Comparison of ENCODE assay signal across 15 cellular contexts in genomic region chr2:190123956-190124355, GRCh38.
DNase-seq lines count a peak whose midpoint lies in the region; TF ChIP-seq lines count a peak whose summit lies in the region.
"Had no signal": no experiment of that assay in that cellular context is flagged by ENCODE, and none has a peak within 500 bp of the region (broad histone marks: within the 10 kb centered on the region; RNA-seq: fewer than 3 reads in every experiment).

No MANE protein-coding gene starts in this region.

- no peak overlapping the region for H2BK120ac ChIP-seq in trophoblast cell (ENCODE audit: insufficient read depth, low read length, poor library complexity)

- 73 to 74% methylated on average over 2 of the region's 2 CpGs for WGBS in GM23248 (ENCODE audit: low coverage in 1 of 2, low lambda C conversion rate in 2 of 2, missing lambda C conversion rate in 2 of 2), 2 experiments
- no CpG with 5 or more reads among the region's 2 CpGs for WGBS in trophoblast cell (ENCODE audit: extremely low coverage, insufficient coverage, insufficient read length)

- H3K14ac ChIP-seq in trophoblast cell (ENCODE audit: low read length): no peak overlapping the region

- no peak overlapping the region for H4K12ac ChIP-seq in trophoblast cell (ENCODE audit: low read depth, low read length)

- no peak overlapping the region for H3K4ac ChIP-seq in trophoblast cell (ENCODE audit: low read depth, low read length)

- H2BK5ac ChIP-seq in trophoblast cell (ENCODE audit: low read depth, low read length, poor library complexity): no peak overlapping the region

- H3K9me2 ChIP-seq in GM23248 (ENCODE audit: insufficient read depth): no peaks in the 10 kb centered on the region

- no peak overlapping the region for H3K18ac ChIP-seq in trophoblast cell (ENCODE audit: low read length)

- in situ Hi-C loops in GM23248 (cut with MboI): no loop called here

- no peak overlapping the region for H2BK12ac ChIP-seq in trophoblast cell (ENCODE audit: low read length)

- no peaks in the 10 kb centered on the region for H3K27me3 ChIP-seq in GM23248 (replicated peaks; ENCODE audit: insufficient read depth)
- no peaks in the 10 kb centered on the region for H3K27me3 ChIP-seq in adipocyte (replicated peaks; ENCODE audit: control insufficient read depth, insufficient read depth, low read length)
- no peaks in the 10 kb centered on the region for H3K27me3 ChIP-seq in trophoblast cell (ENCODE audit: insufficient read depth, low read length)

- H3K27ac ChIP-seq in GM23248 (no peak overlapping the region), trophoblast cell (ENCODE audit: low read depth, low read length) (no peak overlapping the region)

- H3F3A ChIP-seq in GM23248 (ENCODE audit: insufficient read depth): peaks cover 4% of the 10 kb centered on the region; the same call in 1 of the 2 replicates

- H3K23ac ChIP-seq in trophoblast cell (ENCODE audit: low read length): no peak overlapping the region

- H3K4me2 ChIP-seq in GM23248 (ENCODE audit: unreplicated experiment) (no peak overlapping the region), trophoblast cell (ENCODE audit: low read length) (no peak overlapping the region)

- H4K8ac ChIP-seq in trophoblast cell (ENCODE audit: low read depth, low read length): no peak overlapping the region

- H2AK5ac ChIP-seq in trophoblast cell (ENCODE audit: low read length): no peak overlapping the region

- H3K79me1 ChIP-seq in trophoblast cell (ENCODE audit: low read length): no peaks in the 10 kb centered on the region

- H3K36me3 ChIP-seq in GM23248 (ENCODE audit: low read depth): no peaks in the 10 kb centered on the region
- no peaks in the 10 kb centered on the region for H3K36me3 ChIP-seq in adipocyte (ENCODE audit: control insufficient read depth, insufficient read depth, low read length, severe bottlenecking)
- no peaks in the 10 kb centered on the region for H3K36me3 ChIP-seq in trophoblast cell (ENCODE audit: control insufficient read depth in 1 of 2, insufficient read depth in 2 of 2, low read length in 2 of 2)

- no peaks in the 10 kb centered on the region for H3K9me3 ChIP-seq in GM23248 (ENCODE audit: low read depth)
- H3K9me3 ChIP-seq in adipocyte (ENCODE audit: control insufficient read depth, low read length): no peaks in the 10 kb centered on the region
- H3K9me3 ChIP-seq in trophoblast cell (ENCODE audit: insufficient read depth, low read depth, low read length): peaks cover 1% of the 10 kb centered on the region

- no peaks in the 10 kb centered on the region for H4K20me1 ChIP-seq in GM23248 (ENCODE audit: insufficient read depth)

- H4K91ac ChIP-seq in trophoblast cell (ENCODE audit: low read depth, low read length): no peak overlapping the region

- no peak overlapping the region for H2AFZ ChIP-seq in GM23248
- H2AFZ ChIP-seq in trophoblast cell (ENCODE audit: insufficient read depth, low read length, poor library complexity): no peak overlapping the region

- H3K4me3 ChIP-seq in GM23248 (no peak overlapping the region), adipocyte (ENCODE audit: low read length) (no peak overlapping the region), fibroblast of villous mesenchyme (ENCODE audit: low read depth, low read length) (no peak overlapping the region), trophoblast cell (ENCODE audit: low read depth, low read length) (no peak overlapping the region)

- peaks cover 10% of the 10 kb centered on the region; the same call in 1 of the 2 replicates for H3K4me1 ChIP-seq in GM23248 (ENCODE audit: insufficient read depth)
- H3K4me1 ChIP-seq in adipocyte (ENCODE audit: control insufficient read depth, insufficient read depth, low read length): peaks cover 12% of the 10 kb centered on the region
- peaks cover 0 to 3% of the 10 kb centered on the region in 2 experiments for H3K4me1 ChIP-seq in trophoblast cell (ENCODE audit: control insufficient read depth in 1 of 2, insufficient read depth in 2 of 2, low read length in 2 of 2)

- DNase-seq in GM23248: peak; percentile 24
- DNase-seq in adipocyte (ENCODE audit: low read depth): peak; percentile 47
- DNase-seq in fibroblast of villous mesenchyme (ENCODE audit: low read depth): peak; percentile 38
- DNase-seq in trophoblast cell: peak; percentile 93 to 96
- no peak for DNase-seq in NCI-H524 (lab: John Stamatoyannopoulos, UW)
- DNase-seq in NCI-H2029 treated with DMSO at 0.1 percent for 48 hours (lab: John Stamatoyannopoulos, UW): no peak
- DNase-seq in activated CD4-positive, CD25-positive, alpha-beta regulatory T cell (lab: John Stamatoyannopoulos, UW): no peak
- DNase-seq: activated CD4-positive, CD25-positive, alpha-beta regulatory T cell treated with anti-CD3 and anti-CD28 coated beads, Interleukin-2, amount 50 U/mL, for 72 hours; activated T-cell treated with anti-CD3 and anti-CD28 coated beads, Interleukin-2, amount 50 U/mL, for 72 hours; AML-193; DND-41; Kasumi-1; left ventricle myocardium superior; NCI-H2171 treated with DMSO at 0.1 percent for 48 hours; occipital lobe had no signal

- no peak for TF ChIP-seq CTCF in fibroblast of villous mesenchyme (IDR thresholded peaks at IDR 0.05; ENCODE audit: insufficient read depth, low read depth, low read length)

- H3K79me2 ChIP-seq in GM23248 (ENCODE audit: insufficient read depth) (no peaks in the 10 kb centered on the region), trophoblast cell (ENCODE audit: control insufficient read depth, insufficient read depth, low read length, poor library complexity) (no peaks in the 10 kb centered on the region)

- H3K9ac ChIP-seq in GM23248: no peak overlapping the region
- no peak overlapping the region for H3K9ac ChIP-seq in adipocyte (ENCODE audit: low read length)
- H3K9ac ChIP-seq in trophoblast cell (ENCODE audit: low read length): no peak overlapping the region

Comparison
In these comparisons a context has a peak if more than half of its experiments do, and no peak if none do; other contexts are left out.
1. DNase-seq: peak in GM23248 (single experiment), adipocyte (single experiment), fibroblast of villous mesenchyme (single experiment) and trophoblast cell (2 of 2); none in NCI-H524 (0 of 2), NCI-H2029 treated with DMSO at 0.1 percent for 48 hours (single experiment) and activated CD4-positive, CD25-positive, alpha-beta regulatory T cell (0 of 4).